12 cellular contexts compared by ENCODE assay signal in the genomic region with DNA sequence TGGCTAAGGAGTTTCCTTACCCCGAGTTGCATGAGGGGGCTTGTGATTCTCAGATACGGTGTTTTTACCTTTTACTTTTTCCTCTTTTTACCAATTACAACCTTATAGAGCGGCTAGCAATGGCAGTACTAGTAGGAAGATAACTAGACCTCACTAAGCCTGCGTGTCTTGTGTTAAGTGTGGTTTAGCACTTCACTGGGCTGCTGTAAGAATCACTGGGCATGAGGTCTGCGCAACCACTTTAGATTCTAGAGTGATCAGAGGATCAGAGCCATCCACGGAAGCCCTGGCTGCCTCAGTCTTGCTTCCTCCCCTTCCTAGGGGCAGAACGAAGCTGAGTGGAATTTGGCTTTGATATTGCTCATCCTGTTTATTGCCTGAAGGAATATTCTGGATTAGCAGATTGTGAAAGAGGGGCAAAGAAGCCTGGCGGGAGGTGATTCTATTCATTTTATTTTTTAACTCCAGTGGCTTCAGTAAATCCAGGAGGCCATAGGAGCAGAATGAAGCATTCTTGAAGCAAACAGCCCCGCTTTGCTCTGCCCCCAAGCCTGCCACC.
A peak's percentile ranks its signal among the peaks of the same experiment; 100 is the strongest.
DNase-seq lines count a peak whose midpoint lies in the region; ATAC-seq and TF ChIP-seq lines count a peak whose summit lies in the region.
"Had no signal": no experiment of that assay in that cellular context is flagged by ENCODE, and none has a peak within 500 bp of the region (broad histone marks: within the 10 kb centered on the region; RNA-seq: fewer than 3 reads in every experiment).

No MANE protein-coding gene starts in this region.

- H3K36me3 Mint-ChIP-seq in brain, result peaks cover 12% of the 10 kb centered on the region
- no peaks in the 10 kb centered on the region for H3K36me3 Mint-ChIP-seq in stimulated activated naive B cell treated with anti-CD40 and anti-IgM and Interleukin-4, amounts not matched to agents 10 μg/mL and 1 μg/mL and 100 μg/mL, for 72 hours
- H3K36me3 Mint-ChIP-seq in activated T-cell treated with anti-CD3 and anti-CD28 coated beads, Interleukin-2, amount 50 U/mL, for 72 hours (ENCODE audit: insufficient read depth in 2 of 2), result peaks cover 0 to 7% of the 10 kb centered on the region in 2 donors

- H3K27me3 ChIP-seq in MG63, result peaks cover 10% of the 10 kb centered on the region
- H3K27me3 ChIP-seq: ascending aorta had no signal

- H3K4me1 Mint-ChIP-seq in brain, result peaks cover 33% of the 10 kb centered on the region
- H3K4me1 Mint-ChIP-seq in stimulated activated naive B cell treated with anti-CD40 and anti-IgM and Interleukin-4, amounts not matched to agents 10 μg/mL and 1 μg/mL and 100 μg/mL, for 72 hours, result peaks cover 13 to 15% of the 10 kb centered on the region in 2 donors
- H3K4me1 Mint-ChIP-seq in activated T-cell treated with anti-CD3 and anti-CD28 coated beads, Interleukin-2, amount 50 U/mL, for 72 hours (ENCODE audit: low read depth), result peaks cover 19% of the 10 kb centered on the region

- ATAC-seq in GM19043 (IDR thresholded peaks at IDR 0.05; ENCODE audit: low read depth, unreplicated experiment) (peak; percentile 65), HG03175 (IDR thresholded peaks at IDR 0.05; ENCODE audit: unreplicated experiment) (peak; percentile 76), GM19455 (IDR thresholded peaks at IDR 0.05; ENCODE audit: unreplicated experiment) (no peak)
- ATAC-seq in stimulated activated naive B cell treated with anti-CD40 and anti-IgM and Interleukin-4, amounts not matched to agents 10 μg/mL and 1 μg/mL and 100 μg/mL, for 72 hours (replicated peaks), result peak; percentile 56 to 82
- ATAC-seq in activated T-cell treated with anti-CD3 and anti-CD28 coated beads, Interleukin-2, amount 50 U/mL, for 72 hours (replicated peaks in 1 of 2), result no peak

- H3K9me3 Mint-ChIP-seq in brain, result peaks cover 0 to 5% (median 0%) of the 10 kb centered on the region in 5 experiments
- peaks cover 0 to 3% of the 10 kb centered on the region in 2 donors for H3K9me3 Mint-ChIP-seq in stimulated activated naive B cell treated with anti-CD40 and anti-IgM and Interleukin-4, amounts not matched to agents 10 μg/mL and 1 μg/mL and 100 μg/mL, for 72 hours
- no peaks in the 10 kb centered on the region for H3K9me3 Mint-ChIP-seq in activated T-cell treated with anti-CD3 and anti-CD28 coated beads, Interleukin-2, amount 50 U/mL, for 72 hours

- TF ChIP-seq CTCF in brain (conservative IDR thresholded peaks at IDR 0.05), result no peak

- no peaks in the 10 kb centered on the region for H3K27me3 Mint-ChIP-seq in brain
- H3K27me3 Mint-ChIP-seq in stimulated activated naive B cell treated with anti-CD40 and anti-IgM and Interleukin-4, amounts not matched to agents 10 μg/mL and 1 μg/mL and 100 μg/mL, for 72 hours, result peaks cover 2 to 8% of the 10 kb centered on the region in 2 donors
- H3K27me3 Mint-ChIP-seq in activated T-cell treated with anti-CD3 and anti-CD28 coated beads, Interleukin-2, amount 50 U/mL, for 72 hours (ENCODE audit: low read depth), result no peaks in the 10 kb centered on the region

- peak overlapping the region; percentile 66 to 93 (median 89) for H3K27ac Mint-ChIP-seq in brain
- H3K27ac Mint-ChIP-seq in stimulated activated naive B cell treated with anti-CD40 and anti-IgM and Interleukin-4, amounts not matched to agents 10 μg/mL and 1 μg/mL and 100 μg/mL, for 72 hours, result peak overlapping the region; percentile 59
- H3K27ac Mint-ChIP-seq in activated T-cell treated with anti-CD3 and anti-CD28 coated beads, Interleukin-2, amount 50 U/mL, for 72 hours, result no peak overlapping the region
- H3K27ac Mint-ChIP-seq: mesothelial cell of epicardium had no signal

- DNase-seq in stimulated activated naive B cell treated with anti-CD40 and anti-IgM and Interleukin-4, amounts not matched to agents 10 μg/mL and 1 μg/mL and 100 μg/mL, for 72 hours, result no peak
- no peak for DNase-seq in MG63
- no peak for DNase-seq in activated T-cell treated with anti-CD3 and anti-CD28 coated beads, Interleukin-2, amount 50 U/mL, for 72 hours
- DNase-seq: Kasumi-1; stimulated activated CD4-positive, alpha-beta T cell treated with anti-CD3 and anti-CD28 coated beads, Interleukin-2, amount 100 ng/mL, for 48 hours; stomach had no signal

- no peak overlapping the region for H3K4me3 Mint-ChIP-seq in brain
- peak overlapping the region in 1 of 2 donors; percentile 39 for H3K4me3 Mint-ChIP-seq in stimulated activated naive B cell treated with anti-CD40 and anti-IgM and Interleukin-4, amounts not matched to agents 10 μg/mL and 1 μg/mL and 100 μg/mL, for 72 hours
- no peak overlapping the region for H3K4me3 Mint-ChIP-seq in activated T-cell treated with anti-CD3 and anti-CD28 coated beads, Interleukin-2, amount 50 U/mL, for 72 hours
- H3K4me3 Mint-ChIP-seq: mesothelial cell of epicardium had no signal

- no peak overlapping the region for H3K4me3 ChIP-seq in MG63
- H3K4me3 ChIP-seq: ascending aorta, stomach had no signal

- H3K9me3 ChIP-seq in MG63, result peaks cover 5% of the 10 kb centered on the region; the same call in 1 of the 2 replicates
- H3K9me3 ChIP-seq: ascending aorta, stomach had no signal

- H3K36me3 ChIP-seq in MG63, result no peaks in the 10 kb centered on the region
- H3K36me3 ChIP-seq: ascending aorta, stomach had no signal

Comparison
In these comparisons a context has a peak if more than half of its experiments do, and no peak if none do; other contexts are left out.
1. ATAC-seq: peak in GM19043 (single experiment), HG03175 (single experiment) and stimulated activated naive B cell treated with anti-CD40 and anti-IgM and Interleukin-4, amounts not matched to agents 10 μg/mL and 1 μg/mL and 100 μg/mL, for 72 hours (2 of 2); none in GM19455 (single experiment) and activated T-cell treated with anti-CD3 and anti-CD28 coated beads, Interleukin-2, amount 50 U/mL, for 72 hours (0 of 2).